ENCODE assay signal across 8 cellular contexts in genomic region chr12:19967486-19967885, GRCh38.
DNase-seq lines count a peak whose midpoint lies in the region; ATAC-seq and TF ChIP-seq lines count a peak whose summit lies in the region.

No MANE protein-coding gene starts in this region.

- H3K4me1 ChIP-seq in endocrine pancreas (ENCODE audit: control insufficient read depth, insufficient read depth, low read length), result peaks cover 19% of the 10 kb centered on the region
- H3K4me1 ChIP-seq in neuron (ENCODE audit: insufficient read depth, low read length), result peaks cover 59% of the 10 kb centered on the region

- in situ Hi-C loops in GM13977 (cut with MboI; ENCODE audit: low pct_unique_long_range_greater_than_20kb, low sequenced_read_pairs, unreplicated experiment), result no loop called here

- H3K4me3 ChIP-seq in endocrine pancreas (ENCODE audit: control insufficient read depth, insufficient read depth, low read length) (peak overlapping the region; percentile 59), neuron (ENCODE audit: low read length) (peak overlapping the region; percentile 18)

- CTCF ChIA-PET in GM10248 (lab: Yijun Ruan, JAX), result no interaction called here

- H3K9ac ChIP-seq in endocrine pancreas (ENCODE audit: control insufficient read depth, insufficient read depth, low read length), result no peak overlapping the region

- H3K36me3 ChIP-seq in endocrine pancreas (ENCODE audit: control insufficient read depth, insufficient read depth, low read length) (no peaks in the 10 kb centered on the region), neuron (ENCODE audit: insufficient read depth, low read length) (no peaks in the 10 kb centered on the region)

- DNase-seq in Daoy (ENCODE audit: low read depth) (peak; percentile 71), NCI-H446 (lab: John Stamatoyannopoulos, UW) (peak; percentile 37 to 63), GM13977 (ENCODE audit: low spot score) (no peak), GM10248 (ENCODE audit: extremely low spot score) (no peak), NCI-H128 (lab: John Stamatoyannopoulos, UW; ENCODE audit: unreplicated experiment) (no peak)

- TF ChIP-seq CTCF in GM13977 (IDR thresholded peaks at IDR 0.05; ENCODE audit: extremely low read depth, insufficient read depth, missing control alignments) (no peak), GM10248 (IDR thresholded peaks at IDR 0.05; ENCODE audit: control extremely low read depth, extremely low read depth, low read depth, missing control alignments) (no peak)

- H3K9me3 ChIP-seq in endocrine pancreas (ENCODE audit: control insufficient read depth, low read length), result no peaks in the 10 kb centered on the region
- no peaks in the 10 kb centered on the region for H3K9me3 ChIP-seq in neuron (ENCODE audit: low read length)

- POLR2A ChIA-PET in GM10248 (lab: Yijun Ruan, JAX), result no interaction called here

- H2AFZ ChIP-seq in neuron (ENCODE audit: low read depth, low read length), result peak overlapping the region; percentile 59

- ATAC-seq in GM21528 (IDR thresholded peaks at IDR 0.05; ENCODE audit: low FRiP score, unreplicated experiment), result no peak

- no peaks in the 10 kb centered on the region for H3K27me3 ChIP-seq in endocrine pancreas (ENCODE audit: control insufficient read depth, insufficient read depth, low read length)
- H3K27me3 ChIP-seq in neuron (ENCODE audit: insufficient read depth, low read length), result no peaks in the 10 kb centered on the region

Comparison
In these comparisons a context has a peak if more than half of its experiments do, and no peak if none do; other contexts are left out.
1. DNase-seq: peak in Daoy (single experiment) and NCI-H446 (2 of 2); none in GM13977 (single experiment), GM10248 (single experiment) and NCI-H128 (single experiment).